Comparison of ENCODE assay signal across 8 cellular contexts in genomic region chr19:5130371-5131030, GRCh38.
A peak's percentile ranks its signal among the peaks of the same experiment; 100 is the strongest.
DNase-seq lines count a peak whose midpoint lies in the region; ATAC-seq and TF ChIP-seq lines count a peak whose summit lies in the region.

No MANE protein-coding gene starts in this region.

- DNase-seq in GM06990 (ENCODE audit: extremely low read depth, insufficient read length) (peak; percentile 86), WERI-Rb-1 (peak; percentile 36), endodermal cell (peak; percentile 61), NCI-H1092 treated with DMSO at 0.1 percent for 48 hours (lab: John Stamatoyannopoulos, UW) (no peak), dorsolateral prefrontal cortex (no peak), ecto neural progenitor cell (ENCODE audit: low spot score) (no peak), SJCRH30 (no peak)

- H3K27me3 ChIP-seq in GM06990 (replicated peaks; ENCODE audit: control insufficient read depth, insufficient read depth, low read length) = no peaks in the 10 kb centered on the region
- no peaks in the 10 kb centered on the region for H3K27me3 ChIP-seq in WERI-Rb-1 (ENCODE audit: insufficient read depth, low read depth, severe bottlenecking)
- H3K27me3 ChIP-seq in endodermal cell (ENCODE audit: control insufficient read depth, insufficient read depth, low read length, poor library complexity, severe bottlenecking) = no peaks in the 10 kb centered on the region
- H3K27me3 ChIP-seq in dorsolateral prefrontal cortex = no peaks in the 10 kb centered on the region
- no peaks in the 10 kb centered on the region for H3K27me3 ChIP-seq in SJCRH30

- peak overlapping the region; percentile 79 for H3K27ac Mint-ChIP-seq in endodermal cell

- no peaks in the 10 kb centered on the region for H3K9me3 Mint-ChIP-seq in endodermal cell

- WGBS in endodermal cell (ENCODE audit: insufficient coverage in 1 of 2, insufficient read length in 1 of 2), 2 experiments = 93 to 95% methylated on average over 21 to 27 of the region's 27 CpGs

- peaks cover 7% of the 10 kb centered on the region for H3K4me1 Mint-ChIP-seq in endodermal cell

- H3K4me1 ChIP-seq in endodermal cell (ENCODE audit: control insufficient read depth, insufficient read depth, low read length) (peaks cover 8% of the 10 kb centered on the region), SJCRH30 (peaks cover 23% of the 10 kb centered on the region)

- no peaks in the 10 kb centered on the region for H3K27me3 Mint-ChIP-seq in endodermal cell (ENCODE audit: insufficient read depth)

- peaks cover 5% of the 10 kb centered on the region for H3K36me3 Mint-ChIP-seq in endodermal cell (ENCODE audit: low read depth)

- ATAC-seq in GM21825 (IDR thresholded peaks at IDR 0.05; ENCODE audit: unreplicated experiment) = peak; percentile 37

- H3K27ac ChIP-seq in WERI-Rb-1 (peak overlapping the region; percentile 24), endodermal cell (ENCODE audit: low read depth, low read length) (peak overlapping the region; percentile 78), dorsolateral prefrontal cortex (peak overlapping the region in 4 of 59 donors; percentile 3 to 31 (median 20)), SJCRH30 (no peak overlapping the region)

- H3K9me3 ChIP-seq in WERI-Rb-1 (ENCODE audit: severe bottlenecking) = no peaks in the 10 kb centered on the region
- no peaks in the 10 kb centered on the region for H3K9me3 ChIP-seq in endodermal cell (ENCODE audit: control insufficient read depth, low read length)
- H3K9me3 ChIP-seq in SJCRH30 (replicated peaks) = no peaks in the 10 kb centered on the region

- H3K4me3 Mint-ChIP-seq in endodermal cell = no peak overlapping the region

- H3K4me3 ChIP-seq in GM06990 (replicated peaks; ENCODE audit: low read depth, low read length) (peak overlapping the region; percentile 73), WERI-Rb-1 (ENCODE audit: low read depth, low read length) (no peak overlapping the region), endodermal cell (ENCODE audit: low read length) (no peak overlapping the region), dorsolateral prefrontal cortex (no peak overlapping the region), SJCRH30 (no peak overlapping the region)

- no peak for TF ChIP-seq CTCF in GM06990 (IDR thresholded peaks at IDR 0.05; ENCODE audit: insufficient read depth, low read length, poor library complexity, severe bottlenecking)
- TF ChIP-seq CTCF in WERI-Rb-1 (IDR thresholded peaks at IDR 0.05; ENCODE audit: low read depth, low read length) = no peak
- no peak for TF ChIP-seq CTCF in endodermal cell (conservative IDR thresholded peaks at IDR 0.05)
- no peak for TF ChIP-seq CTCF in dorsolateral prefrontal cortex (IDR thresholded peaks at IDR 0.05 in 54 of 56, conservative IDR thresholded peaks at IDR 0.05 in 2 of 56; ENCODE audit: low read depth in 1 of 56, partially characterized antibody in 56 of 56)

- no peak overlapping the region for H3K9ac ChIP-seq in endodermal cell (ENCODE audit: extremely low read depth, low read length, poor library complexity, severe bottlenecking)

- intact Hi-C loops in dorsolateral prefrontal cortex (cut with DNase I) = no loop called here

- H3K36me3 ChIP-seq in GM06990 (ENCODE audit: control insufficient read depth, insufficient read depth, low read length) = peaks cover 16% of the 10 kb centered on the region
- H3K36me3 ChIP-seq in WERI-Rb-1 = peaks cover 34% of the 10 kb centered on the region
- peaks cover 3% of the 10 kb centered on the region for H3K36me3 ChIP-seq in endodermal cell (ENCODE audit: control insufficient read depth, insufficient read depth, low read length)
- H3K36me3 ChIP-seq in SJCRH30 = no peaks in the 10 kb centered on the region

Comparison
In these comparisons a context has a peak if more than half of its experiments do, and no peak if none do; other contexts are left out.
1. DNase-seq: peak in GM06990 (single experiment), WERI-Rb-1 (single experiment) and endodermal cell (single experiment); none in NCI-H1092 treated with DMSO at 0.1 percent for 48 hours (single experiment), dorsolateral prefrontal cortex (0 of 10), ecto neural progenitor cell (single experiment) and SJCRH30 (0 of 2).